ENCODE assay signal across 1 cellular context in the genomic region with DNA sequence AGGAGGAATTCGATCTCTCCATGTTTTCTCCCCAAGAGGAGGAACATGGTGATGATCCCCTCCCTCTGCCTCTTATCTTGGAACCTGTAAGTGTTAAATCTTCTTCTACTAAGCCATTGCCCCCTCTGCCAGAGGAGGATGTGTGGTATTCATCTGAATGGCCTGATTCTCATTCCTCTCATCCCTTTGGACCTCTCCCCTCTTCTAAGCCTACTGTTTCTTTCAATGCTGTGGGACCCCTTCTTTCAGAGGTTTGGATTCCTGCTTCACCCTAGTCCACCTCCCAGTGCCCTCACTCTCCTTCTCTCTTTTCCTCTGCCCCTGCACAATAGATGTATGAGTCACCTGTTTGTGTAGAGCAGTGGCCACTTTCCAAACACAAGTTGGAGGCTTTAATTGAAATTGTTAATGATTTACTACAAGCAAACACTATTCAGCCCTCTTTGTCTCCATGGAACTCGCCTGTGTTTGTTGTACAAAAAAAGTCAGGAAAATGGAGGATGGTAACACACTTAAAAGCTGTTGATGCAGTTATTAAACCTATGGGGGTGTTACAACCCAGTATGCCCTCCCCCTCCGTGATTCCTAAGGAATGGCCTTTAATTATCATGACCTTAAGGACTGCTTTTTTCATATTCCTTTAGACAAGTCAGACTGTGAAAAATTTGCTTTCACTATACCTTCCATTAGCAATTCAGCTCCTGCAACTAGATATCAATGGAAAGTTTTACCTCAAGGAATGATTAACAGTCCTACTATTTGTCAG.
TF ChIP-seq lines count a peak whose summit lies in the region.

No MANE protein-coding gene starts in this region.

TF ChIP-seq in HepG2, 621 proteins besides CTCF, POLR2A, EP300 and RAD21 (continued from another document and continues in another):
- TF ChIP-seq ZNF775 (CRISPR knock-in tag; IDR thresholded peaks at IDR 0.05; ENCODE audit: borderline replicate concordance) (peak; percentile 77; the same call in 1 of the 2 replicates), ZNF577 (CRISPR knock-in tag; IDR thresholded peaks at IDR 0.05; ENCODE audit: borderline replicate concordance, low read depth) (no peak), POLR2G (IDR thresholded peaks at IDR 0.05; ENCODE audit: low read depth, low read length) (peak; percentile 39; the same call in 1 of the 2 replicates), KAT8 (CRISPR knock-in tag; IDR thresholded peaks at IDR 0.05) (peak; percentile 30), MIXL1 (CRISPR knock-in tag; IDR thresholded peaks at IDR 0.05) (peak; percentile 77), SOX5 (CRISPR knock-in tag; IDR thresholded peaks at IDR 0.05; ENCODE audit: borderline replicate concordance) (peak; percentile 93), AKAP8 (CRISPR knock-in tag; IDR thresholded peaks at IDR 0.05) (no peak), ZNF333 (CRISPR knock-in tag; IDR thresholded peaks at IDR 0.05; ENCODE audit: borderline replicate concordance) (no peak), JUN (CRISPR knock-in tag; IDR thresholded peaks at IDR 0.05) (peak; percentile 56; the same call in 1 of the 2 replicates), KDM6A (CRISPR knock-in tag; IDR thresholded peaks at IDR 0.05; ENCODE audit: low read depth) (0 out of 2 replicates have a peak, but pooled peaks have one; percentile 38), CHD4 (IDR thresholded peaks at IDR 0.05; ENCODE audit: borderline replicate concordance, low read length) (0 out of 2 replicates have a peak, but pooled peaks have one; percentile 20), ZZZ3 (CRISPR knock-in tag; IDR thresholded peaks at IDR 0.05; ENCODE audit: borderline replicate concordance) (no peak), NFIC (IDR thresholded peaks at IDR 0.05; ENCODE audit: low read length) (peak; percentile 62; the same call in 1 of the 2 replicates), SOX6 (IDR thresholded peaks at IDR 0.05) (no peak), SOX6 (CRISPR knock-in tag; IDR thresholded peaks at IDR 0.05) (peak; percentile 93), FOXO1 (CRISPR knock-in tag; IDR thresholded peaks at IDR 0.05) (0 out of 2 replicates have a peak, but pooled peaks have one; percentile 48), MYC (CRISPR knock-in tag; IDR thresholded peaks at IDR 0.05; ENCODE audit: borderline replicate concordance) (no peak), ISL2 (CRISPR knock-in tag; IDR thresholded peaks at IDR 0.05) (peak; percentile 78; the same call in 1 of the 2 replicates), CREB1 (IDR thresholded peaks at IDR 0.05) (no peak), CREB1 (CRISPR knock-in tag; IDR thresholded peaks at IDR 0.05) (0 out of 2 replicates have a peak, but pooled peaks have one; percentile 26), ZNF337 (CRISPR knock-in tag; IDR thresholded peaks at IDR 0.05; ENCODE audit: borderline replicate concordance, low read depth) (no peak), FOXP1 (IDR thresholded peaks at IDR 0.05) (no peak), FOXP1 (CRISPR knock-in tag; IDR thresholded peaks at IDR 0.05) (peak; percentile 51; the same call in 1 of the 2 replicates), ETV5 (CRISPR knock-in tag; IDR thresholded peaks at IDR 0.05; ENCODE audit: borderline replicate concordance) (no peak), ZNF713 (CRISPR knock-in tag; IDR thresholded peaks at IDR 0.05) (no peak)
- TF ChIP-seq, protein P1, sequence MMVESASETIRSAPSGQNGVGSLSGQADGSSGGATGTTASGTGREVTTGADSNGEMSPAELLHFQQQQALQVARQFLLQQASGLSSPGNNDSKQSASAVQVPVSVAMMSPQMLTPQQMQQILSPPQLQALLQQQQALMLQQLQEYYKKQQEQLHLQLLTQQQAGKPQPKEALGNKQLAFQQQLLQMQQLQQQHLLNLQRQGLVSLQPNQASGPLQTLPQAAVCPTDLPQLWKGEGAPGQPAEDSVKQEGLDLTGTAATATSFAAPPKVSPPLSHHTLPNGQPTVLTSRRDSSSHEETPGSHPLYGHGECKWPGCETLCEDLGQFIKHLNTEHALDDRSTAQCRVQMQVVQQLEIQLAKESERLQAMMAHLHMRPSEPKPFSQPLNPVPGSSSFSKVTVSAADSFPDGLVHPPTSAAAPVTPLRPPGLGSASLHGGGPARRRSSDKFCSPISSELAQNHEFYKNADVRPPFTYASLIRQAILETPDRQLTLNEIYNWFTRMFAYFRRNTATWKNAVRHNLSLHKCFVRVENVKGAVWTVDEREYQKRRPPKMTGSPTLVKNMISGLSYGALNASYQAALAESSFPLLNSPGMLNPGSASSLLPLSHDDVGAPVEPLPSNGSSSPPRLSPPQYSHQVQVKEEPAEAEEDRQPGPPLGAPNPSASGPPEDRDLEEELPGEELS (CRISPR knock-in tag; IDR thresholded peaks at IDR 0.05) = peak; percentile 69
- TF ChIP-seq, protein P2, sequence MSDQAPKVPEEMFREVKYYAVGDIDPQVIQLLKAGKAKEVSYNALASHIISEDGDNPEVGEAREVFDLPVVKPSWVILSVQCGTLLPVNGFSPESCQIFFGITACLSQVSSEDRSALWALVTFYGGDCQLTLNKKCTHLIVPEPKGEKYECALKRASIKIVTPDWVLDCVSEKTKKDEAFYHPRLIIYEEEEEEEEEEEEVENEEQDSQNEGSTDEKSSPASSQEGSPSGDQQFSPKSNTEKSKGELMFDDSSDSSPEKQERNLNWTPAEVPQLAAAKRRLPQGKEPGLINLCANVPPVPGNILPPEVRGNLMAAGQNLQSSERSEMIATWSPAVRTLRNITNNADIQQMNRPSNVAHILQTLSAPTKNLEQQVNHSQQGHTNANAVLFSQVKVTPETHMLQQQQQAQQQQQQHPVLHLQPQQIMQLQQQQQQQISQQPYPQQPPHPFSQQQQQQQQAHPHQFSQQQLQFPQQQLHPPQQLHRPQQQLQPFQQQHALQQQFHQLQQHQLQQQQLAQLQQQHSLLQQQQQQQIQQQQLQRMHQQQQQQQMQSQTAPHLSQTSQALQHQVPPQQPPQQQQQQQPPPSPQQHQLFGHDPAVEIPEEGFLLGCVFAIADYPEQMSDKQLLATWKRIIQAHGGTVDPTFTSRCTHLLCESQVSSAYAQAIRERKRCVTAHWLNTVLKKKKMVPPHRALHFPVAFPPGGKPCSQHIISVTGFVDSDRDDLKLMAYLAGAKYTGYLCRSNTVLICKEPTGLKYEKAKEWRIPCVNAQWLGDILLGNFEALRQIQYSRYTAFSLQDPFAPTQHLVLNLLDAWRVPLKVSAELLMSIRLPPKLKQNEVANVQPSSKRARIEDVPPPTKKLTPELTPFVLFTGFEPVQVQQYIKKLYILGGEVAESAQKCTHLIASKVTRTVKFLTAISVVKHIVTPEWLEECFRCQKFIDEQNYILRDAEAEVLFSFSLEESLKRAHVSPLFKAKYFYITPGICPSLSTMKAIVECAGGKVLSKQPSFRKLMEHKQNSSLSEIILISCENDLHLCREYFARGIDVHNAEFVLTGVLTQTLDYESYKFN (CRISPR knock-in tag; conservative IDR thresholded peaks at IDR 0.05) = peak; percentile 86
- TF ChIP-seq, protein P3, sequence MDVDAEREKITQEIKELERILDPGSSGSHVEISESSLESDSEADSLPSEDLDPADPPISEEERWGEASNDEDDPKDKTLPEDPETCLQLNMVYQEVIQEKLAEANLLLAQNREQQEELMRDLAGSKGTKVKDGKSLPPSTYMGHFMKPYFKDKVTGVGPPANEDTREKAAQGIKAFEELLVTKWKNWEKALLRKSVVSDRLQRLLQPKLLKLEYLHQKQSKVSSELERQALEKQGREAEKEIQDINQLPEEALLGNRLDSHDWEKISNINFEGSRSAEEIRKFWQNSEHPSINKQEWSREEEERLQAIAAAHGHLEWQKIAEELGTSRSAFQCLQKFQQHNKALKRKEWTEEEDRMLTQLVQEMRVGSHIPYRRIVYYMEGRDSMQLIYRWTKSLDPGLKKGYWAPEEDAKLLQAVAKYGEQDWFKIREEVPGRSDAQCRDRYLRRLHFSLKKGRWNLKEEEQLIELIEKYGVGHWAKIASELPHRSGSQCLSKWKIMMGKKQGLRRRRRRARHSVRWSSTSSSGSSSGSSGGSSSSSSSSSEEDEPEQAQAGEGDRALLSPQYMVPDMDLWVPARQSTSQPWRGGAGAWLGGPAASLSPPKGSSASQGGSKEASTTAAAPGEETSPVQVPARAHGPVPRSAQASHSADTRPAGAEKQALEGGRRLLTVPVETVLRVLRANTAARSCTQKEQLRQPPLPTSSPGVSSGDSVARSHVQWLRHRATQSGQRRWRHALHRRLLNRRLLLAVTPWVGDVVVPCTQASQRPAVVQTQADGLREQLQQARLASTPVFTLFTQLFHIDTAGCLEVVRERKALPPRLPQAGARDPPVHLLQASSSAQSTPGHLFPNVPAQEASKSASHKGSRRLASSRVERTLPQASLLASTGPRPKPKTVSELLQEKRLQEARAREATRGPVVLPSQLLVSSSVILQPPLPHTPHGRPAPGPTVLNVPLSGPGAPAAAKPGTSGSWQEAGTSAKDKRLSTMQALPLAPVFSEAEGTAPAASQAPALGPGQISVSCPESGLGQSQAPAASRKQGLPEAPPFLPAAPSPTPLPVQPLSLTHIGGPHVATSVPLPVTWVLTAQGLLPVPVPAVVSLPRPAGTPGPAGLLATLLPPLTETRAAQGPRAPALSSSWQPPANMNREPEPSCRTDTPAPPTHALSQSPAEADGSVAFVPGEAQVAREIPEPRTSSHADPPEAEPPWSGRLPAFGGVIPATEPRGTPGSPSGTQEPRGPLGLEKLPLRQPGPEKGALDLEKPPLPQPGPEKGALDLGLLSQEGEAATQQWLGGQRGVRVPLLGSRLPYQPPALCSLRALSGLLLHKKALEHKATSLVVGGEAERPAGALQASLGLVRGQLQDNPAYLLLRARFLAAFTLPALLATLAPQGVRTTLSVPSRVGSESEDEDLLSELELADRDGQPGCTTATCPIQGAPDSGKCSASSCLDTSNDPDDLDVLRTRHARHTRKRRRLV (CRISPR knock-in tag; IDR thresholded peaks at IDR 0.05) = no peak
- TF ChIP-seq, protein P4, sequence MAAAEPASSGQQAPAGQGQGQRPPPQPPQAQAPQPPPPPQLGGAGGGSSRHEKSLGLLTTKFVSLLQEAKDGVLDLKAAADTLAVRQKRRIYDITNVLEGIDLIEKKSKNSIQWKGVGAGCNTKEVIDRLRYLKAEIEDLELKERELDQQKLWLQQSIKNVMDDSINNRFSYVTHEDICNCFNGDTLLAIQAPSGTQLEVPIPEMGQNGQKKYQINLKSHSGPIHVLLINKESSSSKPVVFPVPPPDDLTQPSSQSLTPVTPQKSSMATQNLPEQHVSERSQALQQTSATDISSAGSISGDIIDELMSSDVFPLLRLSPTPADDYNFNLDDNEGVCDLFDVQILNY (CRISPR knock-in tag; conservative IDR thresholded peaks at IDR 0.05) = no peak
- TF ChIP-seq, protein P5, sequence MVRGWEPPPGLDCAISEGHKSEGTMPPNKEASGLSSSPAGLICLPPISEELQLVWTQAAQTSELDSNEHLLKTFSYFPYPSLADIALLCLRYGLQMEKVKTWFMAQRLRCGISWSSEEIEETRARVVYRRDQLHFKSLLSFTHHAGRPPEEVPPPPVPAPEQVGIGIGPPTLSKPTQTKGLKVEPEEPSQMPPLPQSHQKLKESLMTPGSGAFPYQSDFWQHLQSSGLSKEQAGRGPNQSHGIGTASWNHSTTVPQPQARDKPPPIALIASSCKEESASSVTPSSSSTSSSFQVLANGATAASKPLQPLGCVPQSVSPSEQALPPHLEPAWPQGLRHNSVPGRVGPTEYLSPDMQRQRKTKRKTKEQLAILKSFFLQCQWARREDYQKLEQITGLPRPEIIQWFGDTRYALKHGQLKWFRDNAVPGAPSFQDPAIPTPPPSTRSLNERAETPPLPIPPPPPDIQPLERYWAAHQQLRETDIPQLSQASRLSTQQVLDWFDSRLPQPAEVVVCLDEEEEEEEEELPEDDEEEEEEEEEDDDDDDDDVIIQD (CRISPR knock-in tag; IDR thresholded peaks at IDR 0.05; ENCODE audit: low read depth) = peak; percentile 57; the same call in 1 of the 2 replicates
- TF ChIP-seq, protein P6, sequence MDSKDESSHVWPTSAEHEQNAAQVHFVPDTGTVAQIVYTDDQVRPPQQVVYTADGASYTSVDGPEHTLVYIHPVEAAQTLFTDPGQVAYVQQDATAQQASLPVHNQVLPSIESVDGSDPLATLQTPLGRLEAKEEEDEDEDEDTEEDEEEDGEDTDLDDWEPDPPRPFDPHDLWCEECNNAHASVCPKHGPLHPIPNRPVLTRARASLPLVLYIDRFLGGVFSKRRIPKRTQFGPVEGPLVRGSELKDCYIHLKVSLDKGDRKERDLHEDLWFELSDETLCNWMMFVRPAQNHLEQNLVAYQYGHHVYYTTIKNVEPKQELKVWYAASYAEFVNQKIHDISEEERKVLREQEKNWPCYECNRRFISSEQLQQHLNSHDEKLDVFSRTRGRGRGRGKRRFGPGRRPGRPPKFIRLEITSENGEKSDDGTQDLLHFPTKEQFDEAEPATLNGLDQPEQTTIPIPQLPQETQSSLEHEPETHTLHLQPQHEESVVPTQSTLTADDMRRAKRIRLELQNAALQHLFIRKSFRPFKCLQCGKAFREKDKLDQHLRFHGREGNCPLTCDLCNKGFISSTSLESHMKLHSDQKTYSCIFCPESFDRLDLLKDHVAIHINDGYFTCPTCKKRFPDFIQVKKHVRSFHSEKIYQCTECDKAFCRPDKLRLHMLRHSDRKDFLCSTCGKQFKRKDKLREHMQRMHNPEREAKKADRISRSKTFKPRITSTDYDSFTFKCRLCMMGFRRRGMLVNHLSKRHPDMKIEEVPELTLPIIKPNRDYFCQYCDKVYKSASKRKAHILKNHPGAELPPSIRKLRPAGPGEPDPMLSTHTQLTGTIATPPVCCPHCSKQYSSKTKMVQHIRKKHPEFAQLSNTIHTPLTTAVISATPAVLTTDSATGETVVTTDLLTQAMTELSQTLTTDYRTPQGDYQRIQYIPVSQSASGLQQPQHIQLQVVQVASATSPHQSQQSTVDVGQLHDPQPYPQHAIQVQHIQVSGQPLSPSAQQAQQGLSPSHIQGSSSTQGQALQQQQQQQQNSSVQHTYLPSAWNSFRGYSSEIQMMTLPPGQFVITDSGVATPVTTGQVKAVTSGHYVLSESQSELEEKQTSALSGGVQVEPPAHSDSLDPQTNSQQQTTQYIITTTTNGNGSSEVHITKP (CRISPR knock-in tag; IDR thresholded peaks at IDR 0.05; ENCODE audit: low read depth) = 0 out of 2 replicates have a peak, but pooled peaks have one; percentile 49
- TF ChIP-seq, protein P7, sequence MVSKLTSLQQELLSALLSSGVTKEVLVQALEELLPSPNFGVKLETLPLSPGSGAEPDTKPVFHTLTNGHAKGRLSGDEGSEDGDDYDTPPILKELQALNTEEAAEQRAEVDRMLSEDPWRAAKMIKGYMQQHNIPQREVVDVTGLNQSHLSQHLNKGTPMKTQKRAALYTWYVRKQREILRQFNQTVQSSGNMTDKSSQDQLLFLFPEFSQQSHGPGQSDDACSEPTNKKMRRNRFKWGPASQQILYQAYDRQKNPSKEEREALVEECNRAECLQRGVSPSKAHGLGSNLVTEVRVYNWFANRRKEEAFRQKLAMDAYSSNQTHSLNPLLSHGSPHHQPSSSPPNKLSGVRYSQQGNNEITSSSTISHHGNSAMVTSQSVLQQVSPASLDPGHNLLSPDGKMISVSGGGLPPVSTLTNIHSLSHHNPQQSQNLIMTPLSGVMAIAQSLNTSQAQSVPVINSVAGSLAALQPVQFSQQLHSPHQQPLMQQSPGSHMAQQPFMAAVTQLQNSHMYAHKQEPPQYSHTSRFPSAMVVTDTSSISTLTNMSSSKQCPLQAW (CRISPR knock-in tag; IDR thresholded peaks at IDR 0.05) = peak; percentile 97
